In the genomic region with DNA sequence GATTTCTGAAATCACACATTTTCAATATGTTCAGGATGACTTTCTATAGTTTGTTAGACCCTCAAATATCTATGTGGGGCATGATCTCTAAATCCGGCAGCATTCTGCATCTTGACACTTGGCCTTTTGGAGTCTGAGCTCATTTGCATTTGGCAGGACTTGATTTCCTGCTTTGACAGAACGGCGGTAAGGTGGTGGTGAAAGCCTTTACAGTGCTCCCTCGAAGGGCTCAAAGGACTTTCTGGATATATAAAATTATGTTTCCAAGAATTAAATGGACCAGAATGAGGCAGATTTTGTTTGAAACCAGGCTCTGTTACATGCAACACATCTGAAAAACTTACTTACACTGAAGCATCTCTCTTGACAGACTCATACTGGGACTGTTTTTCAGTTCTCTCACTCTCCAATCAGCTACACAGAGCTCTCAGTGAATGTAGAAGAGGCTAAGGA, we compare ENCODE assay signal across 9 cellular contexts.
DNase-seq lines count a peak whose midpoint lies in the region; ATAC-seq and TF ChIP-seq lines count a peak whose summit lies in the region.
"Had no signal": no experiment of that assay in that cellular context is flagged by ENCODE, and none has a peak within 500 bp of the region (broad histone marks: within the 10 kb centered on the region; RNA-seq: fewer than 3 reads in every experiment).

No MANE protein-coding gene starts in this region.

- CTCF ChIA-PET in OCI-LY7 (lab: Charles Lee; ENCODE audit: unreplicated experiment): no interaction called here

- no peak overlapping the region for H2AFZ ChIP-seq in MM.1S (ENCODE audit: low read length)
- no peak overlapping the region for H2AFZ ChIP-seq in OCI-LY7 (ENCODE audit: low read length)

- H3K9me2 ChIP-seq in MM.1S (replicated peaks; ENCODE audit: insufficient read depth, low read length): no peaks in the 10 kb centered on the region
- no peaks in the 10 kb centered on the region for H3K9me2 ChIP-seq in OCI-LY7 (ENCODE audit: insufficient read depth, low read length)

- H4K20me1 ChIP-seq in MM.1S (ENCODE audit: insufficient read depth, low read length): no peaks in the 10 kb centered on the region
- H4K20me1 ChIP-seq in OCI-LY7 (ENCODE audit: insufficient read depth, low read length): no peaks in the 10 kb centered on the region

- H3F3A ChIP-seq in MM.1S (ENCODE audit: insufficient read depth, low read length): no peaks in the 10 kb centered on the region

- intact Hi-C loops in OCI-LY7 (cut with micrococcal nuclease; ENCODE audit: unreplicated experiment): no loop called here

- H3K79me2 ChIP-seq in MM.1S (ENCODE audit: low read length): no peaks in the 10 kb centered on the region
- no peaks in the 10 kb centered on the region for H3K79me2 ChIP-seq in OCI-LY7 (ENCODE audit: insufficient read depth, low read depth, low read length)

- BruUV-seq in OCI-LY7 (replicated peaks; lab: Mats Ljungman, UMichigan): no TSS peak

- H3K9me3 ChIP-seq in HUES48 (ENCODE audit: control insufficient read depth, insufficient read depth, low read length) (no peaks in the 10 kb centered on the region), thoracic aorta (no peaks in the 10 kb centered on the region), MM.1S (replicated peaks; ENCODE audit: insufficient read depth, low read length) (no peaks in the 10 kb centered on the region), OCI-LY7 (ENCODE audit: low read length) (no peaks in the 10 kb centered on the region)

- ATAC-seq in thoracic aorta (ENCODE audit: insufficient number of reproducible peaks, low FRiP score, low read depth): no peak
- ATAC-seq in HG03442 (IDR thresholded peaks at IDR 0.05; ENCODE audit: unreplicated experiment): no peak

- no peaks in the 10 kb centered on the region for H3K27me3 ChIP-seq in HUES48 (ENCODE audit: control insufficient read depth, insufficient read depth, low read length)
- H3K27me3 ChIP-seq in thoracic aorta (replicated peaks; ENCODE audit: insufficient read depth): no peaks in the 10 kb centered on the region
- H3K27me3 ChIP-seq in MM.1S (replicated peaks; ENCODE audit: insufficient read depth, low read length): no peaks in the 10 kb centered on the region

- H3K27ac ChIP-seq in HUES48 (ENCODE audit: low read depth, low read length) (peak overlapping the region; percentile 44), thoracic aorta (peak overlapping the region; percentile 69 to 78), MM.1S (ENCODE audit: low read length) (no peak overlapping the region), OCI-LY7 (ENCODE audit: low read depth, low read length, poor library complexity, severe bottlenecking) (no peak overlapping the region)

- H3K36me3 ChIP-seq in HUES48 (ENCODE audit: control insufficient read depth, insufficient read depth, low read length) (no peaks in the 10 kb centered on the region), thoracic aorta (no peaks in the 10 kb centered on the region), MM.1S (replicated peaks; ENCODE audit: insufficient read depth, low read length) (no peaks in the 10 kb centered on the region), OCI-LY7 (ENCODE audit: insufficient read depth, low read length) (no peaks in the 10 kb centered on the region)

- DNase-seq in dermis microvascular lymphatic vessel endothelial cell (ENCODE audit: low read depth in 2 of 2) (peak; percentile 3 to 50), midbrain (lab: John Stamatoyannopoulos, UW) (peak; percentile 76), thoracic aorta (ENCODE audit: low spot score) (no peak), MM.1S (no peak), OCI-LY7 (ENCODE audit: low spot score) (no peak)
- DNase-seq in activated CD8-positive, alpha-beta memory T cell treated with anti-CD3 and anti-CD28 coated beads, Interleukin-2, amount 50 U/mL, for 48 hours: no peak
- DNase-seq: activated CD4-positive, alpha-beta T cell treated with anti-CD3 and anti-CD28 coated beads for 4 hours had no signal

- no peak overlapping the region for H3K9ac ChIP-seq in HUES48 (ENCODE audit: low read depth, low read length)
- no peak overlapping the region for H3K9ac ChIP-seq in MM.1S (ENCODE audit: low read length)

- H3K4me1 ChIP-seq in HUES48 (ENCODE audit: control insufficient read depth, insufficient read depth, low read length) (peaks cover 37% of the 10 kb centered on the region), thoracic aorta (ENCODE audit: control insufficient read depth in 1 of 2, low read depth in 2 of 2) (peaks cover 12 to 29% of the 10 kb centered on the region in 2 donors), MM.1S (ENCODE audit: low read length) (no peaks in the 10 kb centered on the region), OCI-LY7 (ENCODE audit: insufficient read depth, low read length, poor library complexity, severe bottlenecking) (no peaks in the 10 kb centered on the region)

- POLR2A ChIA-PET in OCI-LY7 (lab: Charles Lee): no interaction called here

- H3K4me3 ChIP-seq in HUES48 (ENCODE audit: low read depth, low read length) (no peak overlapping the region), thoracic aorta (peak overlapping the region; percentile 62), MM.1S (ENCODE audit: low read length) (no peak overlapping the region), OCI-LY7 (ENCODE audit: low read depth, low read length, poor library complexity, severe bottlenecking) (no peak overlapping the region)

- TF ChIP-seq CTCF in thoracic aorta (IDR thresholded peaks at IDR 0.05) (no peak), MM.1S (IDR thresholded peaks at IDR 0.05; ENCODE audit: low read length) (no peak), OCI-LY7 (conservative IDR thresholded peaks at IDR 0.05; ENCODE audit: low read length) (no peak)

- no peak overlapping the region for H3K4me2 ChIP-seq in MM.1S (ENCODE audit: low read depth, low read length)
- H3K4me2 ChIP-seq in OCI-LY7 (ENCODE audit: low read length): no peak overlapping the region

Comparison
In these comparisons a context has a peak if more than half of its experiments do, and no peak if none do; other contexts are left out.
1. H3K27ac ChIP-seq: peak in HUES48 (single experiment) and thoracic aorta (2 of 2); none in MM.1S (single experiment) and OCI-LY7 (single experiment).
2. DNase-seq: peak in dermis microvascular lymphatic vessel endothelial cell (2 of 2) and midbrain (single experiment); none in thoracic aorta (single experiment), activated CD8-positive, alpha-beta memory T cell treated with anti-CD3 and anti-CD28 coated beads, Interleukin-2, amount 50 U/mL, for 48 hours (single experiment), MM.1S (single experiment) and OCI-LY7 (single experiment).